ENCODE assay signal across 24 cellular contexts in the genomic region with DNA sequence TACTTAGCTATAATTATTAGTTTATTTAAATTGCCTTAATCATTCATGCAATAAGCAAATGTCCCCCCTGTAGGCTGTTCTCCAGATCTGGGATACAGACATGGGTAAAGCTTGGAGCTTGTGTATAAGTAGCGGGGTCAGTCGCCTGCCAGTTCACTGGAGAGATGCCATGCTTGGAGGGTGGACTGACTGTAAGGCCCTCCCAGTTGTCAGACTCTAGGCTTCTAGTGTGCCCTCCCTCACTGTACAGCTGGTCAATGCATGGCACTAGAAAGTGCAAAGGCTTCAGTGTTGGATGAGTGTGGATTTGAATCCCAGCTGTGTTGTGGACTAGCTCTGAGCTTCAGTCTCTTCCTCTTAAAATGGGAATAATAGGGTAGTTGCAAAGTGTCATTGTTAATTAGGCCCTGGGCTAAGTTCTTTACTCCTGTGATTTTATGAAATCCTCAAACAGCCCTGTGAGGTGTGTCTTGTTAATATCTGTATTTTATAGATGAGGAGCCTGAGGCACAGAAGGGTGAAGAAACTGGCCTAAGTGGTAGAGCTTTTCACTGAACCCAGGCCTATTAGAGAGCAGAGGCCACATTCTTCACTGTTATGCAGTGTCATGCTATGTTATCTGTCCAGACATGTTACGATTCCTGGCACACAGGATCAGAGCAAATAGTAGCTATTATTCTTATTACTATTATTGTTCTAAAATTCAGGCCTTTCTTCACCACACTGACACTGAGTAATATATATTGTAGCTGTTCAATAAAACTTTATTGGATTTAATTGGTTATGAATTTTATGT.
"Had no signal": no experiment of that assay in that cellular context is flagged by ENCODE, and none has a peak within 500 bp of the region (broad histone marks: within the 10 kb centered on the region; RNA-seq: fewer than 3 reads in every experiment).

No MANE protein-coding gene starts in this region.

- H3K9me3 Mint-ChIP-seq: activated T-helper 1 cell treated with anti-CD3 and anti-CD28 coated beads, Interleukin-12 subunit alpha, Interleukin-12 subunit beta, Interleukin-2, Interleukin-4 antibody, amounts not matched to agents 30 ng/mL and 10 ng/mL and 1 ng/mL, durations not matched to agents 14 hours and 24 hours and 36 hours; natural killer cell treated with Interleukin-12 subunit alpha and Interleukin-12 subunit beta and Interleukin-15 and Interleukin-18, amount 100 ng/mL, for 72 hours had no signal

- DNase-seq: activated CD4-positive, alpha-beta T cell treated with anti-CD3 and anti-CD28 coated beads for 1 hour; activated CD4-positive, alpha-beta T cell treated with anti-CD3 and anti-CD28 coated beads, Interleukin-2, amount 50 U/mL, for 1 hour; activated CD8-positive, alpha-beta T cell treated with anti-CD3 and anti-CD28 coated beads, Interleukin-2, amount 10 ng/mL, durations not matched to agents 7 days and 5 days; activated gamma-delta T cell; activated naive CD4-positive, alpha-beta T cell treated with anti-CD3 and anti-CD28 coated beads, Interleukin-2, amount 50 U/mL, for 16 hours; activated naive CD8-positive, alpha-beta T cell treated with anti-CD3 and anti-CD28 coated beads, Interleukin-2, amount 50 U/mL, for 24 hours; caudate nucleus; dermis blood vessel endothelial cell; effector memory CD4-positive, alpha-beta T cell; midbrain; right lobe of liver; stimulated activated CD4-positive, alpha-beta T cell treated with anti-CD3 and anti-CD28 coated beads, Interleukin-2, amount 100 ng/mL, for 24 hours; stimulated activated naive CD8-positive, alpha-beta T cell treated with anti-CD3 and anti-CD28 coated beads, Interleukin-15, amount 100 ng/mL, for 72 hours; T-helper 1 cell; tibial artery; WERI-Rb-1 had no signal

- H3K27ac Mint-ChIP-seq: activated CD8-positive, alpha-beta T cell treated with anti-CD3 and anti-CD28 coated beads, Interleukin-2, amount 10 ng/mL, durations not matched to agents 7 days and 5 days; activated naive CD8-positive, alpha-beta T cell treated with anti-CD3 and anti-CD28 coated beads, Interleukin-2, amount 50 U/mL, for 24 hours; activated T-helper 1 cell treated with anti-CD3 and anti-CD28 coated beads, Interleukin-12 subunit alpha, Interleukin-12 subunit beta, Interleukin-2, Interleukin-4 antibody, amounts not matched to agents 30 ng/mL and 10 ng/mL and 1 ng/mL, durations not matched to agents 14 hours and 24 hours and 36 hours; natural killer cell treated with Interleukin-12 subunit alpha and Interleukin-12 subunit beta and Interleukin-15 and Interleukin-18, amount 100 ng/mL, for 72 hours; stimulated activated effector memory CD8-positive, alpha-beta T cell treated with anti-CD3 and anti-CD28 coated beads, Interleukin-12 subunit alpha, Interleukin-12 subunit beta, amount 100 ng/mL, for 72 hours; stimulated activated naive CD8-positive, alpha-beta T cell treated with anti-CD3 and anti-CD28 coated beads, Interleukin-15, amount 100 ng/mL, for 72 hours had no signal

- H3K27me3 ChIP-seq: neutrophil, right lobe of liver, tibial artery had no signal

- H3K36me3 ChIP-seq: neutrophil, right lobe of liver, tibial artery, WERI-Rb-1 had no signal

- H3K4me1 Mint-ChIP-seq: activated naive CD8-positive, alpha-beta T cell treated with anti-CD3 and anti-CD28 coated beads, Interleukin-2, amount 50 U/mL, for 24 hours; stimulated activated effector memory CD8-positive, alpha-beta T cell treated with anti-CD3 and anti-CD28 coated beads, Interleukin-12 subunit alpha, Interleukin-12 subunit beta, amount 100 ng/mL, for 72 hours; stimulated activated naive CD8-positive, alpha-beta T cell treated with anti-CD3 and anti-CD28 coated beads, Interleukin-15, amount 100 ng/mL, for 72 hours had no signal

- H3K4me3 Mint-ChIP-seq: activated CD8-positive, alpha-beta T cell treated with anti-CD3 and anti-CD28 coated beads, Interleukin-2, amount 10 ng/mL, durations not matched to agents 7 days and 5 days; activated naive CD8-positive, alpha-beta T cell treated with anti-CD3 and anti-CD28 coated beads, Interleukin-2, amount 50 U/mL, for 24 hours; activated T-helper 1 cell treated with anti-CD3 and anti-CD28 coated beads, Interleukin-12 subunit alpha, Interleukin-12 subunit beta, Interleukin-2, Interleukin-4 antibody, amounts not matched to agents 30 ng/mL and 10 ng/mL and 1 ng/mL, durations not matched to agents 14 hours and 24 hours and 36 hours; natural killer cell treated with Interleukin-12 subunit alpha and Interleukin-12 subunit beta and Interleukin-15 and Interleukin-18, amount 100 ng/mL, for 72 hours; stimulated activated effector memory CD8-positive, alpha-beta T cell treated with anti-CD3 and anti-CD28 coated beads, Interleukin-12 subunit alpha, Interleukin-12 subunit beta, amount 100 ng/mL, for 72 hours; stimulated activated naive CD8-positive, alpha-beta T cell treated with anti-CD3 and anti-CD28 coated beads, Interleukin-15, amount 100 ng/mL, for 72 hours had no signal

- H2AFZ ChIP-seq: parathyroid adenoma had no signal

- H3K27me3 Mint-ChIP-seq: stimulated activated naive CD8-positive, alpha-beta T cell treated with anti-CD3 and anti-CD28 coated beads, Interleukin-15, amount 100 ng/mL, for 72 hours had no signal

- H3K9ac ChIP-seq: parathyroid adenoma had no signal

- ATAC-seq: activated CD8-positive, alpha-beta T cell treated with anti-CD3 and anti-CD28 coated beads, Interleukin-2, amount 10 ng/mL, durations not matched to agents 7 days and 5 days; activated naive CD8-positive, alpha-beta T cell treated with anti-CD3 and anti-CD28 coated beads, Interleukin-2, amount 50 U/mL, for 24 hours; left lobe of liver; natural killer cell treated with Interleukin-12 subunit alpha and Interleukin-12 subunit beta and Interleukin-15 and Interleukin-18, amount 100 ng/mL, for 72 hours; right lobe of liver; stimulated activated effector memory CD8-positive, alpha-beta T cell treated with anti-CD3 and anti-CD28 coated beads, Interleukin-12 subunit alpha, Interleukin-12 subunit beta, amount 100 ng/mL, for 72 hours; stimulated activated naive CD8-positive, alpha-beta T cell treated with anti-CD3 and anti-CD28 coated beads, Interleukin-15, amount 100 ng/mL, for 72 hours had no signal

- H3K4me3 ChIP-seq: lung, right lobe of liver, skin epidermis, tibial artery had no signal

- H3K27ac ChIP-seq: neutrophil, parathyroid adenoma, right lobe of liver, WERI-Rb-1 had no signal

- H3K4me1 ChIP-seq: parathyroid adenoma, right lobe of liver had no signal

- H3K36me3 Mint-ChIP-seq: stimulated activated effector memory CD8-positive, alpha-beta T cell treated with anti-CD3 and anti-CD28 coated beads, Interleukin-12 subunit alpha, Interleukin-12 subunit beta, amount 100 ng/mL, for 72 hours had no signal

- H3K9me3 ChIP-seq: neutrophil, right lobe of liver, tibial artery had no signal
